Comparison of ENCODE assay signal across 18 cellular contexts in the genomic region with DNA sequence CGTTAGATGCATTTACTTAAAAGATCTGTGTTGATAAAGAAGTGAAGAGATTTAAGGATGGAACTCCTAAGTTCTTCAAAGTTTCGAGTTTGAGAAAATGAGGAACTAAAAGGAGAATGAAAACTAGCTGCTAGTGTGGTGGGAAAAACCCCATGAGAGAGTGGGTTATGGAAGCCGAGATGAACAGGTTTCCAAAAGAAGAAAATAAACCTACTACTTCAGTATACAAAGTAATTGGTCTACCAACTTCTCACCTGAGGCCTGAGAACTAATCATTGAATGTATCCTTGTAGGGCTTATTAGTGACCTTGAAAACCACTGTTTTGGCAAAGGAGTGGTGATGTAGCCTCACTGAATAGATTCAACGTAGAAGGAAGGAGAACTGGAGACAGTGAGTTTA.
"Had no signal": no experiment of that assay in that cellular context is flagged by ENCODE, and none has a peak within 500 bp of the region (broad histone marks: within the 10 kb centered on the region; RNA-seq: fewer than 3 reads in every experiment).

No MANE protein-coding gene starts in this region.

- H3K27ac Mint-ChIP-seq: activated naive CD4-positive, alpha-beta T cell treated with anti-CD3 and anti-CD28 coated beads, Interleukin-2, amount 50 U/mL, for 72 hours; activated T-cell treated with anti-CD3 and anti-CD28 coated beads, Interleukin-2, amount 50 U/mL, for 24 hours; nephron; progenitor cell of endocrine pancreas; stimulated activated naive CD8-positive, alpha-beta T cell treated with anti-CD3 and anti-CD28 coated beads, Interleukin-15, Interleukin-2, amounts not matched to agents 100 ng/mL and 50 ng/mL, for 24 hours; type B pancreatic cell had no signal

- H3K4me3 Mint-ChIP-seq: activated T-cell treated with anti-CD3 and anti-CD28 coated beads, Interleukin-2, amount 50 U/mL, for 24 hours; nephron; stimulated activated naive CD8-positive, alpha-beta T cell treated with anti-CD3 and anti-CD28 coated beads, Interleukin-15, Interleukin-2, amounts not matched to agents 100 ng/mL and 50 ng/mL, for 24 hours; type B pancreatic cell had no signal

- H3K36me3 Mint-ChIP-seq: activated naive CD4-positive, alpha-beta T cell treated with anti-CD3 and anti-CD28 coated beads, Interleukin-2, amount 50 U/mL, for 72 hours; type B pancreatic cell had no signal

- H3K27ac ChIP-seq: esophagus muscularis mucosa, hepatocyte, right atrium auricular region, suprapubic skin, VCaP had no signal

- DNase-seq: activated CD4-positive, alpha-beta T cell treated with anti-CD3 and anti-CD28 coated beads, Interleukin-2, amount 50 U/mL, for 48 hours; activated T-cell treated with anti-CD3 and anti-CD28 coated beads, Interleukin-2, amount 50 U/mL, for 24 hours; mesenchymal stem cell; occipital lobe; stimulated activated CD4-positive, alpha-beta T cell treated with anti-CD3 and anti-CD28 coated beads, Interleukin-15, amount 100 ng/mL, for 24 hours; stimulated activated CD4-positive, alpha-beta T cell treated with anti-CD3 and anti-CD28 coated beads, Interleukin-4, amount 100 ng/mL, for 24 hours had no signal

- ATAC-seq: activated naive CD4-positive, alpha-beta T cell treated with anti-CD3 and anti-CD28 coated beads, Interleukin-2, amount 50 U/mL, for 72 hours; left lobe of liver had no signal

- H3K9me3 Mint-ChIP-seq: activated naive CD4-positive, alpha-beta T cell treated with anti-CD3 and anti-CD28 coated beads, Interleukin-2, amount 50 U/mL, for 72 hours; activated T-cell treated with anti-CD3 and anti-CD28 coated beads, Interleukin-2, amount 50 U/mL, for 24 hours; nephron; stimulated activated naive CD8-positive, alpha-beta T cell treated with anti-CD3 and anti-CD28 coated beads, Interleukin-15, Interleukin-2, amounts not matched to agents 100 ng/mL and 50 ng/mL, for 24 hours; type B pancreatic cell had no signal

- H3K4me3 ChIP-seq: esophagus muscularis mucosa, hepatocyte, right atrium auricular region, skin epidermis, suprapubic skin had no signal
